17 cellular contexts compared by ENCODE assay signal in genomic region chr7:42650171-42650570, GRCh38.
A peak's percentile ranks its signal among the peaks of the same experiment; 100 is the strongest.
DNase-seq lines count a peak whose midpoint lies in the region; ATAC-seq lines count a peak whose summit lies in the region.
"Had no signal": no experiment of that assay in that cellular context is flagged by ENCODE, and none has a peak within 500 bp of the region (broad histone marks: within the 10 kb centered on the region; RNA-seq: fewer than 3 reads in every experiment).

No MANE protein-coding gene starts in this region.

- in situ Hi-C loops in SK-MEL-5 (cut with HindIII; ENCODE audit: low pct_unique_long_range_greater_than_20kb, low sequenced_read_pairs) = no loop called here

- DNase-seq in SK-MEL-5 (ENCODE audit: low read depth, low spot score) = peak; percentile 100
- peak; percentile 96 for DNase-seq in foreskin melanocyte
- peak; percentile 58 for DNase-seq in pons (ENCODE audit: low spot score)
- DNase-seq in AML-193 (lab: John Stamatoyannopoulos, UW) = no peak
- DNase-seq in stimulated activated CD4-positive, alpha-beta T cell treated with anti-CD3 and anti-CD28 coated beads, Interleukin-4, amount 100 ng/mL, for 4 hours = no peak
- DNase-seq in NCI-H748 (lab: John Stamatoyannopoulos, UW; ENCODE audit: unreplicated experiment) = no peak
- DNase-seq: Calu3; CD8-positive, alpha-beta T cell; KBM-7; MM.1S; NCI-H1092; NCI-H1436; NCI-H1930; NCI-H69; PC-9; SIG-M5 had no signal

- ATAC-seq in HG02798 (IDR thresholded peaks at IDR 0.05; ENCODE audit: poor library complexity, unreplicated experiment) = no peak
- ATAC-seq: CD8-positive, alpha-beta T cell had no signal

Comparison
In these comparisons a context has a peak if more than half of its experiments do, and no peak if none do; other contexts are left out.
1. DNase-seq: peak in SK-MEL-5 (single experiment), foreskin melanocyte (single experiment) and pons (single experiment); none in AML-193 (0 of 2), stimulated activated CD4-positive, alpha-beta T cell treated with anti-CD3 and anti-CD28 coated beads, Interleukin-4, amount 100 ng/mL, for 4 hours (0 of 2) and NCI-H748 (single experiment).